ENCODE assay signal across 21 cellular contexts in the genomic region with DNA sequence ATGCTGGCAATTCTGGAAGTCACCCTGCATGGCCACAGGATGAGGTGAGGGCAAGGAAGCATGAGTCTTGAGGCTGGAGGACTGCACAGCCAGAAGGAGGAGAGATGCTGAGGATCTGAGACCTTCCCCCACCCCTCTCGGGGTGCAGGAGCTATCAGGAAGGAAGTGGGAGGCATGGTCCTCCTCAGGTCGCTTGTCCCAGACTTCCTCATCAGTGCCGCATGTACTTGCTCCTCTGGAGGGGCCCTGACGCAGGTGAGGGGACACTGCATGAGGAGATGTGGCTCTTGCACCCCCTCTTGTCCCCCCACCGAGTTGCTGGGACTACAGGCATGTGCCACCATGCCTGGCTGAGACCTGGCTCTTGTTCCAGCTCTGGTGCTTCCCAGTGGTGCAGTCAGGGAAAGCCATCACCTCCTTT. TPM values are rescaled to one million over a fixed set of nuclear protein-coding genes. Genes with fewer than 3 reads are reported as not detected.
DNase-seq lines count a peak whose midpoint lies in the region; ATAC-seq, FAIRE-seq and TF ChIP-seq lines count a peak whose summit lies in the region.
"Had no signal": no experiment of that assay in that cellular context is flagged by ENCODE, and none has a peak within 500 bp of the region (broad histone marks: within the 10 kb centered on the region; RNA-seq: fewer than 3 reads in every experiment).

No MANE protein-coding gene starts in this region.

- CTCF ChIA-PET in T-cell (lab: Charles Lee) = no interaction called here

- POLR2A ChIA-PET in T-cell (lab: Charles Lee) = interaction anchor here in 1 of 2 donors (0.6 kb wide), 1 partner anchor 11 kb away, joined by 3 read pairs; no protein-coding TSS in a partner anchor

- TF ChIP-seq CTCF in tibial artery (IDR thresholded peaks at IDR 0.05) = no peak

- no peak overlapping the region for H3K4me3 ChIP-seq in tibial artery
- H3K4me3 ChIP-seq: skin epidermis had no signal

- peaks cover 0 to 16% (median 10%) of the 10 kb centered on the region in 4 donors for H3K4me1 ChIP-seq in tibial artery

- peak overlapping the region; percentile 45 for H3K27ac Mint-ChIP-seq in T-helper 1 cell treated with Interleukin-12 subunit alpha and Interleukin-12 subunit beta and Interleukin-4 antibody, amounts not matched to agents 30 μg/mL and 1 μg/mL, for 36 hours
- H3K27ac Mint-ChIP-seq in T-cell = peak overlapping the region; percentile 1 to 66
- H3K27ac Mint-ChIP-seq: activated CD8-positive, alpha-beta T cell treated with anti-CD3 and anti-CD28 coated beads for 36 hours had no signal

- H3K9me3 ChIP-seq in tibial artery = no peaks in the 10 kb centered on the region

- no peak for DNase-seq in T-helper 1 cell
- DNase-seq in T-cell = no peak
- DNase-seq in left colon = peak; percentile 6 to 25
- DNase-seq in tibial artery = peak; percentile 19 to 49
- DNase-seq in NCI-H526 (lab: John Stamatoyannopoulos, UW) = no peak
- no peak for DNase-seq in ACHN
- DNase-seq in HTR-8/SVneo (ENCODE audit: insufficient read length, low spot score) = no peak
- DNase-seq: 8988T; activated CD8-positive, alpha-beta T cell treated with anti-CD3 and anti-CD28 coated beads for 36 hours; activated T-cell treated with anti-CD3 and anti-CD28 coated beads, Interleukin-2, amount 50 U/mL, for 48 hours; DMS153; erythroblast; NCI-H1694 treated with DMSO at 0.1 percent for 48 hours; NCI-H446 treated with DMSO at 0.1 percent for 48 hours; stimulated activated CD4-positive, alpha-beta T cell treated with anti-CD3 and anti-CD28 coated beads, Interleukin-4, amount 100 ng/mL, for 1 hour; substantia nigra had no signal

- no peaks in the 10 kb centered on the region for H3K27me3 ChIP-seq in tibial artery

- in situ Hi-C loops in ACHN (cut with HindIII; ENCODE audit: low pct_ligation_motif_present, low pct_unique_long_range_greater_than_20kb, low sequenced_read_pairs) = no loop called here

- no peaks in the 10 kb centered on the region for H3K36me3 Mint-ChIP-seq in T-helper 1 cell treated with Interleukin-12 subunit alpha and Interleukin-12 subunit beta and Interleukin-4 antibody, amounts not matched to agents 30 μg/mL and 1 μg/mL, for 36 hours (ENCODE audit: low read depth)
- H3K36me3 Mint-ChIP-seq in T-cell = no peaks in the 10 kb centered on the region

- no peak for FAIRE-seq in HTR-8/SVneo (lab: Jason Lieb, UNC)
- FAIRE-seq: frontal cortex had no signal

- ATAC-seq in T-cell (replicated peaks in 1 of 4) = no peak
- ATAC-seq in left colon = no peak
- ATAC-seq: activated CD8-positive, alpha-beta T cell treated with anti-CD3 and anti-CD28 coated beads for 36 hours; left lobe of liver had no signal

- no peaks in the 10 kb centered on the region for H3K36me3 ChIP-seq in tibial artery

- H3K27ac ChIP-seq in tibial artery = no peak overlapping the region
- H3K27ac ChIP-seq: skin epidermis, VCaP had no signal

- peaks cover 35% of the 10 kb centered on the region for H3K4me1 Mint-ChIP-seq in T-helper 1 cell treated with Interleukin-12 subunit alpha and Interleukin-12 subunit beta and Interleukin-4 antibody, amounts not matched to agents 30 μg/mL and 1 μg/mL, for 36 hours (ENCODE audit: low read depth)
- H3K4me1 Mint-ChIP-seq in T-cell = peaks cover 38 to 50% (median 44%) of the 10 kb centered on the region in 3 donors

- peaks cover 15% of the 10 kb centered on the region for H3K27me3 Mint-ChIP-seq in T-helper 1 cell treated with Interleukin-12 subunit alpha and Interleukin-12 subunit beta and Interleukin-4 antibody, amounts not matched to agents 30 μg/mL and 1 μg/mL, for 36 hours (ENCODE audit: low read depth)
- H3K27me3 Mint-ChIP-seq in T-cell = no peaks in the 10 kb centered on the region
- H3K27me3 Mint-ChIP-seq: activated CD8-positive, alpha-beta T cell treated with anti-CD3 and anti-CD28 coated beads for 36 hours had no signal

- H3K9me3 Mint-ChIP-seq in T-helper 1 cell treated with Interleukin-12 subunit alpha and Interleukin-12 subunit beta and Interleukin-4 antibody, amounts not matched to agents 30 μg/mL and 1 μg/mL, for 36 hours = no peaks in the 10 kb centered on the region
- H3K9me3 Mint-ChIP-seq in T-cell = no peaks in the 10 kb centered on the region
- H3K9me3 Mint-ChIP-seq: activated CD8-positive, alpha-beta T cell treated with anti-CD3 and anti-CD28 coated beads for 36 hours had no signal

- peak overlapping the region; percentile 11 for H3K4me3 Mint-ChIP-seq in T-helper 1 cell treated with Interleukin-12 subunit alpha and Interleukin-12 subunit beta and Interleukin-4 antibody, amounts not matched to agents 30 μg/mL and 1 μg/mL, for 36 hours
- peak overlapping the region in 1 of 3 donors; percentile 36 for H3K4me3 Mint-ChIP-seq in T-cell
- H3K4me3 Mint-ChIP-seq: activated CD8-positive, alpha-beta T cell treated with anti-CD3 and anti-CD28 coated beads for 36 hours had no signal

- intact Hi-C loops in left colon (cut with DNase I, micrococcal nuclease) = no loop called here
- intact Hi-C loops in tibial artery (cut with DNase I; ENCODE audit: low total_unique reads) = no loop called here

RNA-seq across cellular contexts. Expression of a gene that starts 5.7 kb away (rescaled TPM):
- total RNA-seq in T-cell (10 to 100 TPM; 16.8 to 27.1 (median 21.2) TPM), left colon (10 to 100 TPM; 50.7 to 63.9 TPM)

Comparison
In these comparisons a context has a peak if more than half of its experiments do, and no peak if none do; other contexts are left out.
1. DNase-seq: peak in left colon (2 of 2) and tibial artery (2 of 2); none in T-helper 1 cell (0 of 5), T-cell (0 of 34), NCI-H526 (0 of 2), ACHN (single experiment) and HTR-8/SVneo (single experiment).